8 cellular contexts compared by ENCODE assay signal in genomic region chr2:62706721-62707516, GRCh38. TPM values are rescaled to one million over a fixed set of nuclear protein-coding genes. Genes with fewer than 3 reads are reported as not detected.
DNase-seq lines count a peak whose midpoint lies in the region; ATAC-seq, FAIRE-seq and TF ChIP-seq lines count a peak whose summit lies in the region.

No MANE protein-coding gene starts in this region.

- H3K36me3 Mint-ChIP-seq in activated naive CD8-positive, alpha-beta T cell treated with anti-CD3 and anti-CD28 coated beads for 36 hours: peaks cover 13% of the 10 kb centered on the region

- peaks cover 4% of the 10 kb centered on the region for H3K36me3 ChIP-seq in cardiac muscle cell
- peaks cover 1 to 20% of the 10 kb centered on the region in 2 experiments; a peak in 4 of 5 replicates for H3K36me3 ChIP-seq in HepG2 (replicated peaks in 1 of 2; ENCODE audit: control insufficient read depth in 1 of 2, insufficient read depth in 2 of 2, low read length in 2 of 2)
- no peaks in the 10 kb centered on the region for H3K36me3 ChIP-seq in upper lobe of left lung

- TF ChIP-seq RAD21 in HepG2 (CRISPR knock-in tag; IDR thresholded peaks at IDR 0.05): no peak

- H3K27me3 ChIP-seq in cardiac muscle cell: no peaks in the 10 kb centered on the region
- no peaks in the 10 kb centered on the region; a peak in 1 of 5 replicates for H3K27me3 ChIP-seq in HepG2 (ENCODE audit: control insufficient read depth in 1 of 2, insufficient read depth in 2 of 2, low read length in 2 of 2)
- no peaks in the 10 kb centered on the region for H3K27me3 ChIP-seq in upper lobe of left lung

- TF ChIP-seq EP300 in HepG2 (IDR thresholded peaks at IDR 0.05; ENCODE audit: low read depth in 2 of 2, low read length in 2 of 2) (no peak), HepG2 (CRISPR knock-in tag; IDR thresholded peaks at IDR 0.05; ENCODE audit: borderline replicate concordance) (no peak), upper lobe of left lung (IDR thresholded peaks at IDR 0.05) (no peak)

- peak overlapping the region; percentile 78 for H3K4me3 Mint-ChIP-seq in activated naive CD8-positive, alpha-beta T cell treated with anti-CD3 and anti-CD28 coated beads for 36 hours

- peaks cover 24% of the 10 kb centered on the region for H3K4me1 Mint-ChIP-seq in activated naive CD8-positive, alpha-beta T cell treated with anti-CD3 and anti-CD28 coated beads for 36 hours

- POLR2A ChIA-PET in HepG2 (lab: Yijun Ruan, JAX): interaction anchor here (0.6 to 2.6 kb wide), 11 partner anchors 8 to 250 kb away, joined by 3 to 12 read pairs (median 4); no protein-coding TSS in a partner anchor

- no peak for FAIRE-seq in HepG2 (lab: Jason Lieb, UNC)

- H3K9ac ChIP-seq in HepG2 (ENCODE audit: insufficient read depth, low read depth, low read length): peak overlapping the region; percentile 81

- in situ Hi-C loops in HepG2 (cut with HindIII; ENCODE audit: extremely low pct_ligation_motif_present, low pct_unique_long_range_greater_than_20kb): loop anchor here (5.0 kb wide), 2 partner anchors 135 to 250 kb away; no protein-coding TSS in a partner anchor

- peaks cover 5% of the 10 kb centered on the region for H3K9me3 Mint-ChIP-seq in activated naive CD8-positive, alpha-beta T cell treated with anti-CD3 and anti-CD28 coated beads for 36 hours

- intact Hi-C loops in Right ventricle myocardium superior (cut with DNase I) (loop anchor here (10.0 kb wide), 1 partner anchor 202 kb away; the partner anchor contains the start of gene TMEM17), HepG2 (cut with micrococcal nuclease; ENCODE audit: unreplicated experiment) (loop anchor here (1.0 to 5.0 kb wide), 2 partner anchors 65 to 250 kb away; no protein-coding TSS in a partner anchor)

- TF ChIP-seq CTCF in cardiac muscle cell (IDR thresholded peaks at IDR 0.05; ENCODE audit: low read depth, low read length) (no peak), HepG2 (CRISPR knock-in tag; IDR thresholded peaks at IDR 0.05) (no peak), upper lobe of left lung (IDR thresholded peaks at IDR 0.05) (no peak)

- H4K20me1 ChIP-seq in HepG2 (ENCODE audit: insufficient read depth, low read length): peaks cover 12% of the 10 kb centered on the region

- H3K4me2 ChIP-seq in HepG2 (ENCODE audit: low read depth, low read length): peak overlapping the region; percentile 95

- CTCF ChIA-PET in HepG2 (lab: Yijun Ruan, JAX; ENCODE audit: low intra/inter-chr PET ratio, low total read pairs): no interaction called here

- peak overlapping the region; percentile 73 for H3K4me3 ChIP-seq in cardiac muscle cell
- peak overlapping the region; percentile 77 to 97 (median 94) for H3K4me3 ChIP-seq in HepG2 (replicated peaks in 1 of 3; ENCODE audit: insufficient read depth in 1 of 3, low read depth in 2 of 3, low read length in 3 of 3)
- H3K4me3 ChIP-seq in upper lobe of left lung: peak overlapping the region in 3 of 4 donors; percentile 96 to 97 (median 97)

- no peaks in the 10 kb centered on the region for H3K9me3 ChIP-seq in cardiac muscle cell (ENCODE audit: low read depth)
- H3K9me3 ChIP-seq in HepG2 (ENCODE audit: low read length): no peaks in the 10 kb centered on the region
- no peaks in the 10 kb centered on the region for H3K9me3 ChIP-seq in upper lobe of left lung

- BruUV-seq in HepG2 (replicated peaks; lab: Mats Ljungman, UMichigan): TSS peak; percentile 39

- H3K79me2 ChIP-seq in HepG2 (ENCODE audit: insufficient read depth, low read length): peaks cover 63% of the 10 kb centered on the region

- ATAC-seq in Right ventricle myocardium superior (ENCODE audit: poor library complexity) (no peak), HepG2 (no peak), upper lobe of left lung (ENCODE audit: low FRiP score in 2 of 2) (no peak), GM19397 (IDR thresholded peaks at IDR 0.05; ENCODE audit: unreplicated experiment) (no peak), HG03432 (IDR thresholded peaks at IDR 0.05; ENCODE audit: unreplicated experiment) (no peak), HG02970 (IDR thresholded peaks at IDR 0.05; ENCODE audit: low FRiP score, unreplicated experiment) (no peak)

- WGBS in HepG2 (ENCODE audit: low lambda C conversion rate): 3% methylated on average over 7 of the region's 7 CpGs
- 83 to 88% methylated on average over 7 of the region's 7 CpGs for WGBS in upper lobe of left lung, 2 donors

- H2AFZ ChIP-seq in HepG2 (ENCODE audit: low read length): no peak overlapping the region

- TF ChIP-seq POLR2A in HepG2 (IDR thresholded peaks at IDR 0.05; ENCODE audit: insufficient read depth in 1 of 2, low read depth in 2 of 2, low read length in 2 of 2) (0 out of 4 replicates have a peak, but pooled peaks of 1 of the 2 experiments have one; percentile 17), upper lobe of left lung (IDR thresholded peaks at IDR 0.05) (no peak)

- DNase-seq in cardiac muscle cell (ENCODE audit: low read depth in 1 of 2, low spot score in 1 of 2) (no peak), Right ventricle myocardium superior (no peak), HepG2 (ENCODE audit: low spot score) (peak; percentile 51), upper lobe of left lung (no peak)
- no peak for DNase-seq in activated naive CD8-positive, alpha-beta T cell treated with anti-CD3 and anti-CD28 coated beads for 36 hours

- H3K27ac ChIP-seq in cardiac muscle cell (no peak overlapping the region), HepG2 (ENCODE audit: extremely low read length, insufficient read depth, low read length) (peak overlapping the region; percentile 70), upper lobe of left lung (peak overlapping the region in 3 of 4 donors; percentile 88 to 96 (median 88))

- H3K27me3 Mint-ChIP-seq in activated naive CD8-positive, alpha-beta T cell treated with anti-CD3 and anti-CD28 coated beads for 36 hours: no peaks in the 10 kb centered on the region

- H3K4me1 ChIP-seq in cardiac muscle cell (ENCODE audit: low read depth): peaks cover 15% of the 10 kb centered on the region
- H3K4me1 ChIP-seq in HepG2 (ENCODE audit: insufficient read depth, low read length): peaks cover 33% of the 10 kb centered on the region
- peaks cover 14 to 28% (median 24%) of the 10 kb centered on the region in 4 donors for H3K4me1 ChIP-seq in upper lobe of left lung

- peak overlapping the region; percentile 82 for H3K27ac Mint-ChIP-seq in activated naive CD8-positive, alpha-beta T cell treated with anti-CD3 and anti-CD28 coated beads for 36 hours

TF ChIP-seq in HepG2, 621 proteins besides CTCF, POLR2A, EP300 and RAD21 (continues in another document):
- TF ChIP-seq ZMYM4 (CRISPR knock-in tag; IDR thresholded peaks at IDR 0.05) (no peak), SYNCRIP (IDR thresholded peaks at IDR 0.05; ENCODE audit: insufficient read depth, low read depth, low read length) (no peak), ZSCAN9 (CRISPR knock-in tag; IDR thresholded peaks at IDR 0.05; ENCODE audit: borderline replicate concordance) (0 out of 2 replicates have a peak, but pooled peaks have one; percentile 19), HHEX (CRISPR knock-in tag; IDR thresholded peaks at IDR 0.05) (no peak), ZNF619 (CRISPR knock-in tag; IDR thresholded peaks at IDR 0.05) (no peak), SNAPC5 (CRISPR knock-in tag; IDR thresholded peaks at IDR 0.05; ENCODE audit: borderline replicate concordance) (no peak), ZNF660 (CRISPR knock-in tag; IDR thresholded peaks at IDR 0.05; ENCODE audit: borderline replicate concordance, low read depth) (no peak), POGK (CRISPR knock-in tag; conservative IDR thresholded peaks at IDR 0.05) (no peak)

RNA-seq across cellular contexts. Expression of gene EHBP1, which starts 1.4 kb away (rescaled TPM):
- total RNA-seq in cardiac muscle cell (18.7 and 30.8 TPM in 2 replicates), Right ventricle myocardium superior (26.1 TPM), HepG2 (2016; rRNA removed; fragmentation: Illumina TruSeq; extraction: Trizol) (93.5 and 122 TPM in 2 replicates), upper lobe of left lung (10 to 100 TPM; 36.2 to 78.5 (median 43.2) TPM)
- polyA plus RNA-seq in cardiac muscle cell (11.7 and 15.7 TPM in 2 replicates), HepG2 (2011; rRNA removed) (133 and 146 TPM in 2 replicates)
- total RNA-seq in activated naive CD8-positive, alpha-beta T cell treated with anti-CD3 and anti-CD28 coated beads for 36 hours: 10 to 100 TPM; 25.3 to 28.2 TPM
- total RNA-seq in HepG2 (2016; cell fraction: cytosol; rRNA removed; fragmentation: Illumina TruSeq; extraction: Trizol; ENCODE audit: low read depth): 97.2 and 110 TPM in 2 replicates
- total RNA-seq in HepG2 (2016; cell fraction: insoluble cytoplasmic fraction; rRNA removed; fragmentation: Illumina TruSeq; extraction: Trizol): 95.7 and 116 TPM in 2 replicates
- total RNA-seq in HepG2 (2016; cell fraction: membrane; rRNA removed; fragmentation: Illumina TruSeq; extraction: Trizol): 85.7 and 89.7 TPM in 2 replicates
- 203 and 204 TPM in 2 replicates for total RNA-seq in HepG2 (2016; cell fraction: nucleus; rRNA removed; fragmentation: Illumina TruSeq; extraction: Trizol)
- 63.6 and 104 TPM in 2 replicates for polyA plus RNA-seq in HepG2 (2011; cell fraction: cytosol; rRNA removed)
- polyA plus RNA-seq in HepG2 (2011; cell fraction: nucleus; rRNA removed): 143 and 176 TPM in 2 replicates
- 168 and 275 TPM in 2 replicates for polyA plus RNA-seq in HepG2 (2012)
- 15.0 and 16.3 TPM in 2 replicates for polyA plus RNA-seq in HepG2 (2016; cell fraction: cytosol; fragmentation: Illumina TruSeq; extraction: Trizol; ENCODE audit: low read depth)
- polyA plus RNA-seq in HepG2 (2016; cell fraction: insoluble cytoplasmic fraction; fragmentation: Illumina TruSeq; extraction: Trizol; ENCODE audit: low read depth): 115 and 119 TPM in 2 replicates
- 32.6 and 37.1 TPM in 2 replicates for polyA plus RNA-seq in HepG2 (2016; cell fraction: membrane; fragmentation: Illumina TruSeq; extraction: Trizol; ENCODE audit: low read depth)
- 123 and 129 TPM in 2 replicates for polyA plus RNA-seq in HepG2 (2016; cell fraction: nucleus; fragmentation: Illumina TruSeq; extraction: Trizol; ENCODE audit: insufficient read depth, low read depth)
- 26.4 and 224 TPM in 2 replicates for polyA minus RNA-seq in HepG2 (2011; rRNA and poly(A)+ RNA removed; ENCODE audit: low replicate concordance)
- 152 and 197 TPM in 2 replicates for polyA minus RNA-seq in HepG2 (2011; cell fraction: cytosol; rRNA and poly(A)+ RNA removed)
- polyA minus RNA-seq in HepG2 (2011; cell fraction: nucleus; rRNA and poly(A)+ RNA removed): 1,403 and 1,733 TPM in 2 replicates
